8 cellular contexts compared by ENCODE assay signal in genomic region chr3:14430706-14431470, GRCh38. TPM values are rescaled to one million over a fixed set of nuclear protein-coding genes. Genes with fewer than 3 reads are reported as not detected.
DNase-seq lines count a peak whose midpoint lies in the region; ATAC-seq and TF ChIP-seq lines count a peak whose summit lies in the region.

No MANE protein-coding gene starts in this region.

- ATAC-seq in GM19467 (IDR thresholded peaks at IDR 0.05; ENCODE audit: unreplicated experiment) (no peak), HG02759 (IDR thresholded peaks at IDR 0.05; ENCODE audit: unreplicated experiment) (no peak), left colon (no peak)

- no peaks in the 10 kb centered on the region for H3K9me2 ChIP-seq in PC-9 (ENCODE audit: insufficient read depth)

- no peak for DNase-seq in GM10248 (ENCODE audit: extremely low spot score)
- peak in 1 of 2 experiments; percentile 12 for DNase-seq in PC-9
- no peak for DNase-seq in stimulated activated CD4-positive, alpha-beta T cell treated with anti-CD3 and anti-CD28 coated beads, Interleukin-2, amount 100 ng/mL, for 24 hours
- DNase-seq in left colon, result no peak

- no peak overlapping the region for H2AFZ ChIP-seq in PC-9

- H3K9me3 ChIP-seq in PC-9 (ENCODE audit: insufficient read depth, low read depth), result no peaks in the 10 kb centered on the region
- no peaks in the 10 kb centered on the region for H3K9me3 ChIP-seq in esophagus (ENCODE audit: control insufficient read depth in 2 of 2, insufficient read depth in 1 of 2, low read depth in 1 of 2, low read length in 1 of 2)

- CTCF ChIA-PET in GM10248 (lab: Yijun Ruan, JAX) (interaction anchor here (0.7 to 4.3 kb wide), 10 partner anchors 9 to 227 kb away, joined by 3 to 32 read pairs (median 6); partner anchors contain the start of gene SLC6A6), PC-9 (lab: Charles Lee) (interaction anchor here (1.4 kb wide), 1 partner anchor 25 kb away, joined by 4 read pairs; no protein-coding TSS in a partner anchor)

- H3K27me3 ChIP-seq in PC-9 (ENCODE audit: insufficient read depth, low read depth) (no peaks in the 10 kb centered on the region), esophagus (ENCODE audit: control insufficient read depth in 1 of 2, insufficient read depth in 2 of 2, low read length in 2 of 2) (no peaks in the 10 kb centered on the region)

- POLR2A ChIA-PET in GM10248 (lab: Yijun Ruan, JAX), result no interaction called here
- POLR2A ChIA-PET in PC-9 (lab: Charles Lee; ENCODE audit: unreplicated experiment), result no interaction called here

- H3K79me2 ChIP-seq in PC-9 (ENCODE audit: low read depth), result peaks cover 92% of the 10 kb centered on the region

- H4K20me1 ChIP-seq in PC-9 (ENCODE audit: insufficient read depth), result no peaks in the 10 kb centered on the region; the same call in 1 of the 2 replicates

- no TSS peak for BruUV-seq in PC-9 (replicated peaks; lab: Mats Ljungman, UMichigan)

- H3K4me1 ChIP-seq in PC-9 (replicated peaks; ENCODE audit: insufficient read depth) (peaks cover 95% of the 10 kb centered on the region), esophagus (ENCODE audit: control insufficient read depth in 2 of 2, insufficient read depth in 2 of 2, low read length in 1 of 2) (peaks cover 16 to 36% of the 10 kb centered on the region in 2 donors)

- H3F3A ChIP-seq in PC-9 (ENCODE audit: insufficient read depth, low read depth), result peaks cover 74% of the 10 kb centered on the region

- 84% methylated on average over 12 of the region's 12 CpGs for WGBS in esophagus, 2 donors

- H3K36me3 ChIP-seq in PC-9 (ENCODE audit: low read depth) (no peaks in the 10 kb centered on the region; the same call in 1 of the 2 replicates), esophagus (ENCODE audit: control insufficient read depth in 2 of 2, insufficient read depth in 2 of 2, low read length in 1 of 2) (no peaks in the 10 kb centered on the region)

- TF ChIP-seq CTCF in GM10248 (IDR thresholded peaks at IDR 0.05; ENCODE audit: control extremely low read depth, extremely low read depth, low read depth, missing control alignments) (peak; percentile 17), PC-9 (conservative IDR thresholded peaks at IDR 0.05) (no peak)

- H3K4me2 ChIP-seq in PC-9, result peak overlapping the region; percentile 66

- H3K27ac ChIP-seq in PC-9 (peak overlapping the region; percentile 77), esophagus (ENCODE audit: low read depth in 2 of 2, low read length in 1 of 2) (peak overlapping the region; percentile 57 to 91), skin epidermis (peak overlapping the region in 20 of 21 experiments; percentile 56 to 99 (median 86))

- intact Hi-C loops in PC-9 (cut with micrococcal nuclease; ENCODE audit: unreplicated experiment) (loop anchor here (5.0 kb wide), 1 partner anchor 59 kb away; no protein-coding TSS in a partner anchor), left colon (cut with DNase I, micrococcal nuclease) (no loop called here)

- no peak overlapping the region for H3K4me3 ChIP-seq in PC-9
- H3K4me3 ChIP-seq in esophagus (ENCODE audit: low read depth in 1 of 2, low read length in 2 of 2), result no peak overlapping the region
- peak overlapping the region in 1 of 7 experiments; percentile 0 for H3K4me3 ChIP-seq in skin epidermis

RNA-seq across cellular contexts. Expression of gene SLC6A6, which starts 28.5 kb away (rescaled TPM):
- 84.9 and 122 TPM in 2 replicates for total RNA-seq in PC-9 (2021)
- polyA plus RNA-seq in esophagus, result 1 to 10 TPM; 2.5 to 3.8 TPM
- 1 to 10 TPM; 6.7 to 8.3 TPM for total RNA-seq in left colon
